In genomic region chr18:27045342-27045741, GRCh38 we compare ENCODE assay signal across 6 cellular contexts.
"Had no signal": no experiment of that assay in that cellular context is flagged by ENCODE, and none has a peak within 500 bp of the region (broad histone marks: within the 10 kb centered on the region; RNA-seq: fewer than 3 reads in every experiment).

No MANE protein-coding gene starts in this region.

- H3K27ac ChIP-seq: HL-60, KMS-11 had no signal

- H3K4me2 ChIP-seq: KMS-11 had no signal

- DNase-seq: KBM-7, KG1 had no signal

- ATAC-seq: K562 had no signal

- FAIRE-seq: HTR-8/SVneo, K562 had no signal

- H3K4me3 ChIP-seq: K562 had no signal

- H3K9ac ChIP-seq: KMS-11 had no signal
